In the genomic region with DNA sequence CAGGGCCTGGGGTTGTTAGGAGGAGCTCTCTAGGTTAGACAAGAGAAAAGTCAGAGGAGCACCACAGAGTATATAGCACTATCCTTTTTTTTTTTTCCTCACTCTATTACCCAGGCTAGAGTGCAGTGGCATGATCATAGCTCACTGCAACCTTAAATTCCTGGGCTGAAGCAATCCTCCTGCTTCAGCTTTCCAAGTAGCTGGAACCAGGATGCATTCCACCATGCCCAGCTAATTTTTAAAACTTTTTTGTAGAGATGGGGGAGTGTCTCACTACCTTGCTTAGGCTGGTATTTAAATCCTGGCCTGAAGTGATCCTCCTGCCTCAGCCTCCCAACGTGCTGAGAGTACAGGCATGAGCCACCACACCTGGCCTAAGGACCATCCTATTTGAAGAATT, we compare ENCODE assay signal across 21 cellular contexts. TPM values are rescaled to one million over a fixed set of nuclear protein-coding genes. Genes with fewer than 3 reads are reported as not detected.
DNase-seq lines count a peak whose midpoint lies in the region; ATAC-seq lines count a peak whose summit lies in the region.
"Had no signal": no experiment of that assay in that cellular context is flagged by ENCODE, and none has a peak within 500 bp of the region (broad histone marks: within the 10 kb centered on the region; RNA-seq: fewer than 3 reads in every experiment).

No MANE protein-coding gene starts in this region.

- H3K79me2 ChIP-seq in GM23248 (ENCODE audit: insufficient read depth) (no peaks in the 10 kb centered on the region), mesendoderm (ENCODE audit: control insufficient read depth, insufficient read depth, low read length) (no peaks in the 10 kb centered on the region)

- H3K4ac ChIP-seq in mesendoderm (ENCODE audit: low read depth, low read length): peak overlapping the region; percentile 68

- WGBS in GM23248 (ENCODE audit: low coverage in 1 of 2, low lambda C conversion rate in 2 of 2, missing lambda C conversion rate in 2 of 2), 2 experiments: 82 to 95% methylated on average over 1 of the region's 1 CpG
- no CpG with 5 or more reads among the region's 1 CpG for WGBS in mesendoderm (ENCODE audit: extremely low coverage, insufficient coverage, low lambda C conversion rate)

- H3K9me3 ChIP-seq in GM23248 (ENCODE audit: low read depth) (no peaks in the 10 kb centered on the region), adipocyte (ENCODE audit: control insufficient read depth, low read length) (no peaks in the 10 kb centered on the region), skeletal muscle tissue (ENCODE audit: control insufficient read depth in 3 of 3, low read length in 3 of 3) (no peaks in the 10 kb centered on the region)
- H3K9me3 ChIP-seq: BLaER1, Caco-2 had no signal

- H4K20me1 ChIP-seq in GM23248 (ENCODE audit: insufficient read depth): no peaks in the 10 kb centered on the region
- H4K20me1 ChIP-seq: BLaER1 had no signal

- no peak overlapping the region for H2BK5ac ChIP-seq in mesendoderm (ENCODE audit: low read length)

- H3K9ac ChIP-seq in GM23248 (no peak overlapping the region), adipocyte (ENCODE audit: low read length) (no peak overlapping the region), mesendoderm (ENCODE audit: low read length) (no peak overlapping the region), skeletal muscle tissue (ENCODE audit: low read depth in 1 of 3, low read length in 3 of 3) (no peak overlapping the region)
- H3K9ac ChIP-seq: BLaER1 had no signal

- H2AFZ ChIP-seq in GM23248: no peak overlapping the region

- no peak for ATAC-seq in HG03460 (IDR thresholded peaks at IDR 0.05; ENCODE audit: unreplicated experiment)
- ATAC-seq: K562, Panc1 had no signal

- peaks cover 19% of the 10 kb centered on the region; the same call in 1 of the 2 replicates for H3F3A ChIP-seq in GM23248 (ENCODE audit: insufficient read depth)

- peak overlapping the region; percentile 27 for H2BK15ac ChIP-seq in mesendoderm (replicated peaks; ENCODE audit: low read depth)

- no peak overlapping the region for H3K27ac ChIP-seq in GM23248
- no peak overlapping the region for H3K27ac ChIP-seq in mesendoderm (ENCODE audit: low read depth, low read length)
- peak overlapping the region; percentile 2 for H3K27ac ChIP-seq in skeletal muscle tissue (ENCODE audit: low read depth, low read length)
- H3K27ac ChIP-seq: BLaER1 had no signal

- no peak overlapping the region for H4K8ac ChIP-seq in mesendoderm (ENCODE audit: low read depth, low read length)

- H3K27me3 ChIP-seq in GM23248 (replicated peaks; ENCODE audit: insufficient read depth): no peaks in the 10 kb centered on the region
- H3K27me3 ChIP-seq in adipocyte (replicated peaks; ENCODE audit: control insufficient read depth, insufficient read depth, low read length): no peaks in the 10 kb centered on the region
- H3K27me3 ChIP-seq in mesendoderm (ENCODE audit: insufficient read depth, low read length, poor library complexity): no peaks in the 10 kb centered on the region
- no peaks in the 10 kb centered on the region for H3K27me3 ChIP-seq in skeletal muscle tissue (ENCODE audit: control insufficient read depth in 3 of 3, insufficient read depth in 3 of 3, low read length in 3 of 3)
- H3K27me3 ChIP-seq: BLaER1 had no signal

- no peaks in the 10 kb centered on the region for H3K36me3 ChIP-seq in GM23248 (ENCODE audit: low read depth)
- H3K36me3 ChIP-seq in adipocyte (ENCODE audit: control insufficient read depth, insufficient read depth, low read length, severe bottlenecking): no peaks in the 10 kb centered on the region
- no peaks in the 10 kb centered on the region for H3K36me3 ChIP-seq in mesendoderm (ENCODE audit: control insufficient read depth, insufficient read depth, low read length)
- no peaks in the 10 kb centered on the region for H3K36me3 ChIP-seq in skeletal muscle tissue (ENCODE audit: control insufficient read depth in 3 of 3, insufficient read depth in 3 of 3, low read length in 3 of 3)
- H3K36me3 ChIP-seq: BLaER1 had no signal

- H3K23ac ChIP-seq in mesendoderm (ENCODE audit: low read length): no peak overlapping the region

- no peak overlapping the region for H2BK120ac ChIP-seq in mesendoderm (ENCODE audit: low read depth, low read length)

- in situ Hi-C loops in GM23248 (cut with MboI): no loop called here

- H3K18ac ChIP-seq in mesendoderm (ENCODE audit: low read length): no peak overlapping the region

- H3K4me1 ChIP-seq in GM23248 (ENCODE audit: insufficient read depth): peaks cover 34% of the 10 kb centered on the region
- peaks cover 36% of the 10 kb centered on the region for H3K4me1 ChIP-seq in adipocyte (ENCODE audit: control insufficient read depth, insufficient read depth, low read length)
- H3K4me1 ChIP-seq in mesendoderm (ENCODE audit: control insufficient read depth, low read depth, low read length): peaks cover 3% of the 10 kb centered on the region
- peaks cover 20 to 39% (median 26%) of the 10 kb centered on the region in 3 donors for H3K4me1 ChIP-seq in skeletal muscle tissue (ENCODE audit: control insufficient read depth in 3 of 3, insufficient read depth in 3 of 3, low read length in 3 of 3)
- H3K4me1 ChIP-seq: BLaER1 had no signal

- no peaks in the 10 kb centered on the region for H3K79me1 ChIP-seq in mesendoderm (ENCODE audit: low read length)

- no peak overlapping the region for H2AK5ac ChIP-seq in mesendoderm (ENCODE audit: low read length)

- H3K4me2 ChIP-seq in GM23248 (ENCODE audit: unreplicated experiment): no peak overlapping the region
- no peak overlapping the region for H3K4me2 ChIP-seq in mesendoderm (ENCODE audit: low read length)
- H3K4me2 ChIP-seq: BLaER1 had no signal

- DNase-seq in GM23248 (peak; percentile 56), adipocyte (ENCODE audit: low read depth) (peak; percentile 56), mesendoderm (no peak), NCI-H2227 treated with DMSO at 0.1 percent for 48 hours (lab: John Stamatoyannopoulos, UW) (no peak), SK-N-DZ (ENCODE audit: low spot score) (no peak)
- no peak for DNase-seq in activated naive CD4-positive, alpha-beta T cell (lab: John Stamatoyannopoulos, UW)
- DNase-seq: Caco-2; CD4-positive, alpha-beta memory T cell; DND-41; MM.1S; NCI-H1048; NCI-H1436; NCI-H187 treated with DMSO at 0.1 percent for 48 hours; NCI-H345; NCI-H524; NCI-H82 had no signal

- H3K56ac ChIP-seq in mesendoderm (ENCODE audit: low read length): no peak overlapping the region

- H3K4me3 ChIP-seq in GM23248 (no peak overlapping the region), adipocyte (ENCODE audit: low read length) (no peak overlapping the region), mesendoderm (ENCODE audit: low read length) (no peak overlapping the region), skeletal muscle tissue (ENCODE audit: low read length in 3 of 3) (no peak overlapping the region)
- H3K4me3 ChIP-seq: BLaER1, K562 had no signal

- H3K9me2 ChIP-seq in GM23248 (ENCODE audit: insufficient read depth): no peaks in the 10 kb centered on the region

- no peak overlapping the region for H4K5ac ChIP-seq in mesendoderm (ENCODE audit: low read length)

RNA-seq across cellular contexts. Expression of a gene that starts 19.3 kb away (rescaled TPM):
- 21.4 and 24.9 TPM in 2 replicates for total RNA-seq in GM23248 (2014; rRNA removed; shearing (Covaris generic))
- polyA plus RNA-seq in GM23248 (2016; fragmentation: Nextera tagmentation; extraction: Ambion mirVana): 60.6 and 66.2 TPM in 2 replicates
- 75.2 TPM for polyA plus RNA-seq in mesendoderm (2013, experiment 1 of 2)
- polyA plus RNA-seq in mesendoderm (2013, experiment 2 of 2): 74.1 TPM
- total RNA-seq in skeletal muscle tissue: 23.5 TPM
- 38.7 and 57.0 TPM in 2 replicates for polyA plus RNA-seq in SK-N-DZ (2014; cell fraction: cytosol; rRNA removed)
- 21.6 and 37.7 TPM in 2 replicates for polyA plus RNA-seq in SK-N-DZ (2014; cell fraction: nucleus; rRNA removed)

Comparison
In these comparisons a context has a peak if more than half of its experiments do, and no peak if none do; other contexts are left out.
1. DNase-seq: peak in GM23248 (single experiment) and adipocyte (single experiment); none in mesendoderm (single experiment), activated naive CD4-positive, alpha-beta T cell (0 of 4), NCI-H2227 treated with DMSO at 0.1 percent for 48 hours (single experiment) and SK-N-DZ (single experiment).